In genomic region chr18:61949946-61950345, GRCh38 we compare ENCODE assay signal across 1 cellular context.
TF ChIP-seq lines count a peak whose summit lies in the region.

No MANE protein-coding gene starts in this region.

TF ChIP-seq in endothelial cell of umbilical vein, 7 proteins besides CTCF, POLR2A, EP300 and RAD21 (continued from another document):
- TF ChIP-seq, protein P1, sequence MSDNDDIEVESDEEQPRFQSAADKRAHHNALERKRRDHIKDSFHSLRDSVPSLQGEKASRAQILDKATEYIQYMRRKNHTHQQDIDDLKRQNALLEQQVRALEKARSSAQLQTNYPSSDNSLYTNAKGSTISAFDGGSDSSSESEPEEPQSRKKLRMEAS (IDR thresholded peaks at IDR 0.05; ENCODE audit: insufficient read depth, insufficient read length), result no peak
